ENCODE assay signal across 8 cellular contexts in genomic region chr10:124388823-124389612, GRCh38. TPM values are rescaled to one million over a fixed set of nuclear protein-coding genes. Genes with fewer than 3 reads are reported as not detected.
DNase-seq lines count a peak whose midpoint lies in the region; ATAC-seq and TF ChIP-seq lines count a peak whose summit lies in the region.

No MANE protein-coding gene starts in this region.

- no peaks in the 10 kb centered on the region for H3K9me3 Mint-ChIP-seq in CD8-positive, alpha-beta memory T cell
- H3K9me3 Mint-ChIP-seq in activated T-cell treated with anti-CD3 and anti-CD28 coated beads, Interleukin-2, amount 50 U/mL, for 4 hours, result no peaks in the 10 kb centered on the region

- POLR2A ChIA-PET in CD8-positive, alpha-beta memory T cell (lab: Charles Lee), result interaction anchor here (0.9 kb wide), 1 partner anchor 414 kb away, joined by 3 read pairs; no protein-coding TSS in a partner anchor

- no peaks in the 10 kb centered on the region for H3F3A ChIP-seq in OCI-LY1 (ENCODE audit: insufficient read depth, low read length)

- H3K4me2 ChIP-seq in OCI-LY1 (ENCODE audit: low read length), result peak overlapping the region; percentile 66

- H3K27me3 ChIP-seq in CD8-positive, alpha-beta memory T cell (ENCODE audit: insufficient read depth, low read length, poor library complexity, severe bottlenecking), result no peaks in the 10 kb centered on the region
- H3K27me3 ChIP-seq in OCI-LY1 (ENCODE audit: insufficient read depth, low read length) (no peaks in the 10 kb centered on the region; the same call in 1 of the 2 replicates), mucosa of stomach (ENCODE audit: control insufficient read depth, insufficient read depth, low read length) (no peaks in the 10 kb centered on the region)

- H3K4me1 Mint-ChIP-seq in CD8-positive, alpha-beta memory T cell, result peaks cover 0 to 4% (median 2%) of the 10 kb centered on the region in 3 donors
- no peaks in the 10 kb centered on the region for H3K4me1 Mint-ChIP-seq in activated T-cell treated with anti-CD3 and anti-CD28 coated beads, Interleukin-2, amount 50 U/mL, for 4 hours (ENCODE audit: low read depth)

- H3K4me1 ChIP-seq in CD8-positive, alpha-beta memory T cell (ENCODE audit: insufficient read depth, low read length), result peaks cover 10% of the 10 kb centered on the region
- H3K4me1 ChIP-seq in OCI-LY1 (ENCODE audit: insufficient read depth, low read length, severe bottlenecking) (peaks cover 7% of the 10 kb centered on the region), mucosa of stomach (ENCODE audit: control insufficient read depth, insufficient read depth, low read length) (peaks cover 13% of the 10 kb centered on the region)

- H3K9ac ChIP-seq in OCI-LY1 (ENCODE audit: low read length), result peak overlapping the region; percentile 48
- peak overlapping the region; percentile 65 for H3K9ac ChIP-seq in mucosa of stomach (ENCODE audit: low read length)

- H3K4me3 ChIP-seq in CD8-positive, alpha-beta memory T cell (ENCODE audit: low read length), result peak overlapping the region; percentile 58
- peak overlapping the region; percentile 50 for H3K4me3 ChIP-seq in OCI-LY1 (ENCODE audit: low read depth, low read length, poor library complexity, severe bottlenecking)
- peak overlapping the region; percentile 31 for H3K4me3 ChIP-seq in mucosa of stomach (ENCODE audit: low read length)

- H3K27me3 Mint-ChIP-seq in CD8-positive, alpha-beta memory T cell, result peaks cover 2 to 7% of the 10 kb centered on the region in 2 donors
- peaks cover 3% of the 10 kb centered on the region for H3K27me3 Mint-ChIP-seq in activated T-cell treated with anti-CD3 and anti-CD28 coated beads, Interleukin-2, amount 50 U/mL, for 4 hours (ENCODE audit: low read depth)

- peak overlapping the region in 3 of 8 donors; percentile 60 to 74 (median 69) for H3K27ac Mint-ChIP-seq in CD8-positive, alpha-beta memory T cell

- no peaks in the 10 kb centered on the region for H4K20me1 ChIP-seq in OCI-LY1 (ENCODE audit: insufficient read depth, low read length)

- H2AFZ ChIP-seq in OCI-LY1 (ENCODE audit: low read length), result peak overlapping the region; percentile 36

- no peaks in the 10 kb centered on the region for H3K79me2 ChIP-seq in OCI-LY1 (ENCODE audit: insufficient read depth, low read length)

- DNase-seq in CD8-positive, alpha-beta memory T cell, result peak; percentile 89 to 94 (median 92)
- DNase-seq in HK-2 (ENCODE audit: unreplicated experiment), result peak; percentile 94
- peak; percentile 92 for DNase-seq in activated T-cell treated with anti-CD3 and anti-CD28 coated beads, Interleukin-2, amount 50 U/mL, for 4 hours
- DNase-seq in stimulated activated CD8-positive, alpha-beta memory T cell treated with anti-CD3 and anti-CD28 coated beads, Interleukin-4, amount 100 ng/mL, for 1 hour (ENCODE audit: low read depth in 2 of 2, low spot score in 1 of 2), result peak; percentile 81 to 86

- CTCF ChIA-PET in CD8-positive, alpha-beta memory T cell (lab: Charles Lee), result interaction anchor here (0.6 to 4.9 kb wide), 43 partner anchors 9 to 1348 kb away, joined by 3 to 92 read pairs (median 4); partner anchors contain the start of genes ABRAXAS2 and OAT

- no peaks in the 10 kb centered on the region for H3K36me3 Mint-ChIP-seq in CD8-positive, alpha-beta memory T cell
- no peaks in the 10 kb centered on the region for H3K36me3 Mint-ChIP-seq in activated T-cell treated with anti-CD3 and anti-CD28 coated beads, Interleukin-2, amount 50 U/mL, for 4 hours (ENCODE audit: insufficient read depth)

- H3K4me3 Mint-ChIP-seq in CD8-positive, alpha-beta memory T cell, result peak overlapping the region; percentile 42 to 74 (median 63)
- peak overlapping the region; percentile 47 for H3K4me3 Mint-ChIP-seq in activated T-cell treated with anti-CD3 and anti-CD28 coated beads, Interleukin-2, amount 50 U/mL, for 4 hours

- H3K27ac ChIP-seq in CD8-positive, alpha-beta memory T cell (ENCODE audit: low read depth, low read length), result no peak overlapping the region
- no peak overlapping the region for H3K27ac ChIP-seq in OCI-LY1 (ENCODE audit: low read depth, low read length, poor library complexity, severe bottlenecking)

- H3K9me3 ChIP-seq in CD8-positive, alpha-beta memory T cell (ENCODE audit: low read length), result no peaks in the 10 kb centered on the region
- H3K9me3 ChIP-seq in OCI-LY1 (ENCODE audit: low read length) (0 out of 2 replicates have a peak, but pooled peaks cover 3% of the 10 kb centered on the region), mucosa of stomach (ENCODE audit: control insufficient read depth, low read length) (no peaks in the 10 kb centered on the region)

- H3K9me2 ChIP-seq in OCI-LY1 (ENCODE audit: low read depth, low read length), result no peaks in the 10 kb centered on the region

- peak; percentile 88 for TF ChIP-seq CTCF in OCI-LY1 (IDR thresholded peaks at IDR 0.05; ENCODE audit: low read length)

- H3K36me3 ChIP-seq in CD8-positive, alpha-beta memory T cell (ENCODE audit: insufficient read depth, low read length), result no peaks in the 10 kb centered on the region
- H3K36me3 ChIP-seq in OCI-LY1 (ENCODE audit: insufficient read depth, low read length) (no peaks in the 10 kb centered on the region), mucosa of stomach (ENCODE audit: control insufficient read depth, insufficient read depth, low read length) (no peaks in the 10 kb centered on the region)

- peak; percentile 90 for ATAC-seq in GM19455 (IDR thresholded peaks at IDR 0.05; ENCODE audit: unreplicated experiment)
- peak; percentile 98 for ATAC-seq in activated T-cell treated with anti-CD3 and anti-CD28 coated beads, Interleukin-2, amount 50 U/mL, for 4 hours
- peak; percentile 97 for ATAC-seq in esophagus mucosa

RNA-seq across cellular contexts. Expression of gene OAT, which starts 29.7 kb away (rescaled TPM):
- total RNA-seq in CD8-positive, alpha-beta memory T cell, result 10 to 100 TPM; 44.1 to 46.8 TPM
- polyA plus RNA-seq in CD8-positive, alpha-beta memory T cell, result 69.5 TPM
- total RNA-seq in activated T-cell treated with anti-CD3 and anti-CD28 coated beads, Interleukin-2, amount 50 U/mL, for 4 hours, result 10 to 100 TPM; 42.9 to 50.5 (median 46.8) TPM
- 104 TPM for total RNA-seq in esophagus mucosa
